17 cellular contexts compared by ENCODE assay signal in the genomic region with DNA sequence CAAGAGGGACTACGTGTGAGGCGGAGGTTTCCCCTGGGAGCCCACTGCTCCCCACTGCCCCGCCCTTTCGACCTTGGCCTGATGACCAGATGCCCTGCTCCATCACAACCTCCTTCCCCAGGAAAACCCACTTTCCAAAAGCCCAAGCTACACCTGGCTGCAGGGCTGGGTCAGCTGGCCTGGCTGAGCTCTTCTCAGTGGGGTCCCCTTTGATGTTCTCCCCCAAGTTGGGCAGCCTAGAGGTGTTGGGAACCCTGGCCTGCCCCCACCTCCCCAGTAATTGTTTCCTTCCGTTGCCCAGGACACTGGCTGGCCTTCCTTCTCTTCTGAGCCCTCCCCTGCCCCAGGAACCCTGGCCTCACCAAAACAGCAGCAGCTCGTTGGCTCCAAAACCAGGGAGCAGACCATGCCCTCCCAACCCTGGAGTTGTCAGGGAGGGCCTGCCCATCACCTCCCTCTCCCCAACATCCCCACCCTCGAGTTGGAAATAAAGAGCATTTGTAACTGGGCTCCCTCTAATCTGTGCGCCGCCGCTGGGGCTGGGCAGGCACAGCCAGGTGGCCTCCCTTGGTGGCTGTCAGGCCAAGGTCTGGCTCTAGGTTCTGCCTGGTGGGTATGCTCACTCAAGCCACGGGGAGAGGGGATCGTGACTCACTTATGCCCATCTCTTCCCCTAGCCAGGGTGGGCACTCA. TPM values are rescaled to one million over a fixed set of nuclear protein-coding genes. Genes with fewer than 3 reads are reported as not detected.
DNase-seq lines count a peak whose midpoint lies in the region; ATAC-seq, FAIRE-seq and TF ChIP-seq lines count a peak whose summit lies in the region.
"Had no signal": no experiment of that assay in that cellular context is flagged by ENCODE, and none has a peak within 500 bp of the region (broad histone marks: within the 10 kb centered on the region; RNA-seq: fewer than 3 reads in every experiment).

No MANE protein-coding gene starts in this region.

- H2AK5ac ChIP-seq in H1 (ENCODE audit: low read depth, low read length) (no peak overlapping the region), neuronal stem cell (ENCODE audit: low read depth, low read length) (peak overlapping the region; percentile 90)

- H3K23ac ChIP-seq in H1 (ENCODE audit: insufficient read length) (no peak overlapping the region), neuronal stem cell (ENCODE audit: low read depth, low read length, poor library complexity) (peak overlapping the region; percentile 97)

- H3K18ac ChIP-seq in H1 (ENCODE audit: extremely low read depth, low read length) (no peak overlapping the region; the same call in 1 of the 2 replicates), neuronal stem cell (ENCODE audit: low read length) (peak overlapping the region; percentile 64)

- no peak overlapping the region for H3K4ac ChIP-seq in H1 (replicated peaks; ENCODE audit: insufficient read length, low read depth, low read length)
- no peak overlapping the region for H3K4ac ChIP-seq in neuronal stem cell (ENCODE audit: low read length)

- TF ChIP-seq EP300 in H1 (IDR thresholded peaks at IDR 0.05; ENCODE audit: borderline replicate concordance in 1 of 2, low read depth in 2 of 2, low read length in 2 of 2) = no peak

- H2BK15ac ChIP-seq in H1 (ENCODE audit: low read length) (no peak overlapping the region), neuronal stem cell (ENCODE audit: low read length) (peak overlapping the region; percentile 81)

- H4K20me1 ChIP-seq in HCT116 (ENCODE audit: insufficient read depth) (no peaks in the 10 kb centered on the region), H1 (replicated peaks in 1 of 2; ENCODE audit: control insufficient read depth in 1 of 2, insufficient read depth in 2 of 2, low read length in 2 of 2) (peaks cover 16 to 32% of the 10 kb centered on the region in 2 experiments)

- CTCF ChIA-PET in HCT116 (lab: Charles Lee) (no interaction called here), H1 (lab: Charles Lee; ENCODE audit: partially characterized antibody) (interaction anchor here (0.5 to 11.3 kb wide), 8 partner anchors 9 to 217 kb away, joined by 3 to 213 read pairs (median 4); a partner anchor contains a TSS)

- H3K4me2 ChIP-seq in HCT116 (ENCODE audit: low read length) (peak overlapping the region; percentile 79; the same call in 1 of the 2 replicates), H1 (ENCODE audit: insufficient read depth in 1 of 2, low read depth in 2 of 2, low read length in 2 of 2) (peak overlapping the region; percentile 80; a peak in 2 of 4 replicates), neuronal stem cell (ENCODE audit: insufficient read depth, low read length, poor library complexity, severe bottlenecking) (no peak overlapping the region)

- RAD21 ChIA-PET in HCT116 (lab: Charles Lee; ENCODE audit: low non-redundant PET in 1 of 2, low total read pairs in 2 of 2, uncharacterized antibody in 2 of 2, unreplicated experiment in 2 of 2) = no interaction called here

- intact Hi-C loops in HCT116 (cut with micrococcal nuclease) = no loop called here

- no peak overlapping the region for H3K4me3 ChIP-seq in HCT116 (replicated peaks in 1 of 2; ENCODE audit: low read depth in 1 of 2, low read length in 2 of 2)
- H3K4me3 ChIP-seq in H1 (ENCODE audit: extremely low read depth in 1 of 4, insufficient read depth in 2 of 4, low read depth in 3 of 4, low read length in 4 of 4) = peak overlapping the region in 1 of 4 experiments; percentile 33; a peak in 1 of 8 replicates
- no peak overlapping the region for H3K4me3 ChIP-seq in neuronal stem cell (ENCODE audit: low read length in 2 of 2)
- H3K4me3 ChIP-seq: HAP-1, SJSA1 had no signal

- H2BK20ac ChIP-seq in H1 (ENCODE audit: low read length) = no peak overlapping the region

- DNase-seq in HCT116 (ENCODE audit: low read depth, low spot score) (no peak), H1 (ENCODE audit: low read depth in 1 of 2, low spot score in 2 of 2) (no peak), neuronal stem cell (ENCODE audit: low spot score) (no peak)
- DNase-seq: ACHN, AML-193, Caco-2, EL, NCI-H2029, NCI-H2171, NCI-H446, NCI-H69, SW 1271 had no signal

- H2BK120ac ChIP-seq in H1 (replicated peaks; ENCODE audit: low read depth, low read length) (no peak overlapping the region), neuronal stem cell (ENCODE audit: low read depth, low read length) (peak overlapping the region; percentile 31)

- H3K9me3 ChIP-seq in HCT116 (ENCODE audit: control insufficient read depth in 1 of 2, insufficient read depth in 1 of 2, low read depth in 1 of 2, low read length in 2 of 2) (no peaks in the 10 kb centered on the region), H1 (ENCODE audit: insufficient read depth in 2 of 2, low read depth in 1 of 2, low read length in 1 of 2) (no peaks in the 10 kb centered on the region), neuronal stem cell (replicated peaks in 1 of 2; ENCODE audit: control insufficient read depth in 2 of 2, insufficient read depth in 1 of 2, low read depth in 1 of 2, low read length in 2 of 2) (no peaks in the 10 kb centered on the region)
- H3K9me3 ChIP-seq: Caco-2, HAP-1, SJSA1 had no signal

- no peaks in the 10 kb centered on the region for H3K36me3 ChIP-seq in HCT116 (ENCODE audit: control insufficient read depth in 1 of 2, insufficient read depth in 2 of 2, low read length in 2 of 2)
- H3K36me3 ChIP-seq in H1 (ENCODE audit: control insufficient read depth in 2 of 4, insufficient read depth in 4 of 4, low read length in 3 of 4) = peaks cover 6 to 20% (median 12%) of the 10 kb centered on the region in 4 experiments; a peak in 7 of 8 replicates
- no peaks in the 10 kb centered on the region for H3K36me3 ChIP-seq in neuronal stem cell (replicated peaks in 1 of 2; ENCODE audit: control insufficient read depth in 2 of 2, insufficient read depth in 2 of 2, low read length in 2 of 2)
- H3K36me3 ChIP-seq: HAP-1, SJSA1 had no signal

- H4K8ac ChIP-seq in H1 (ENCODE audit: extremely low read depth, insufficient read depth, low read length) (peak overlapping the region; percentile 3), neuronal stem cell (ENCODE audit: low read depth, low read length) (no peak overlapping the region)

- H3K79me1 ChIP-seq in H1 (ENCODE audit: low read depth, low read length) (peaks cover 11% of the 10 kb centered on the region; the same call in 1 of the 2 replicates), neuronal stem cell (ENCODE audit: low read depth, low read length) (peaks cover 3% of the 10 kb centered on the region)

- POLR2A ChIA-PET in HCT116 (lab: Charles Lee) = interaction anchor here (1.0 kb wide), 1 partner anchor 8 kb away, joined by 5 read pairs; no protein-coding TSS in a partner anchor
- POLR2A ChIA-PET in H1 (lab: Charles Lee; ENCODE audit: partially characterized antibody) = interaction anchor here (0.7 to 35.7 kb wide), 16 partner anchors 3 to 116 kb away, joined by 3 to 1808 read pairs (median 4); a partner anchor contains a TSS

- TF ChIP-seq CTCF in HCT116 (IDR thresholded peaks at IDR 0.05 in 2 of 3, conservative IDR thresholded peaks at IDR 0.05 in 1 of 3; ENCODE audit: borderline replicate concordance in 1 of 3, insufficient read depth in 1 of 3, low read depth in 2 of 3, low read length in 2 of 3) (no peak), H1 (IDR thresholded peaks at IDR 0.05; ENCODE audit: control extremely low read depth in 1 of 3, insufficient read depth in 1 of 3, low read depth in 1 of 3, low read length in 3 of 3) (no peak)

- H4K91ac ChIP-seq in H1 (replicated peaks; ENCODE audit: insufficient read length, low read length) (no peak overlapping the region), neuronal stem cell (ENCODE audit: low read depth, low read length, poor library complexity) (no peak overlapping the region)

- TF ChIP-seq POLR2A in HCT116 (IDR thresholded peaks at IDR 0.05; ENCODE audit: borderline replicate concordance, extremely low read depth, insufficient read depth, insufficient read length) (no peak), H1 (IDR thresholded peaks at IDR 0.05; ENCODE audit: control extremely low read depth in 1 of 2, low read depth in 2 of 2, low read length in 2 of 2) (peak; percentile 3 to 70)

- FAIRE-seq in H1 (lab: Jason Lieb, UNC) = no peak

- peaks cover 23% of the 10 kb centered on the region for H3K23me2 ChIP-seq in H1 (ENCODE audit: low read depth, low read length)

- H2AFZ ChIP-seq in HCT116 (ENCODE audit: low read depth, low read length, poor library complexity, severe bottlenecking) (no peak overlapping the region), H1 (ENCODE audit: low read length) (no peak overlapping the region), neuronal stem cell (ENCODE audit: low read length) (no peak overlapping the region)

- H3K79me2 ChIP-seq in HCT116 (ENCODE audit: insufficient read depth, low read length) (no peaks in the 10 kb centered on the region), H1 (ENCODE audit: control insufficient read depth in 1 of 2, insufficient read depth in 2 of 2, low read length in 2 of 2) (peaks cover 11 to 28% of the 10 kb centered on the region in 2 experiments)

- no peaks in the 10 kb centered on the region for H3K9me2 ChIP-seq in HCT116 (ENCODE audit: insufficient read depth)

- H3K4me1 ChIP-seq in HCT116 (ENCODE audit: control insufficient read depth in 1 of 2, insufficient read depth in 2 of 2, low read length in 2 of 2) (peaks cover 48 to 83% of the 10 kb centered on the region in 2 experiments), H1 (replicated peaks in 1 of 4; ENCODE audit: control insufficient read depth in 3 of 4, insufficient read depth in 4 of 4, low read length in 3 of 4) (peaks cover 14 to 54% (median 46%) of the 10 kb centered on the region in 4 experiments), neuronal stem cell (ENCODE audit: control insufficient read depth in 2 of 2, insufficient read depth in 1 of 2, low read depth in 1 of 2, low read length in 2 of 2) (peaks cover 11 to 14% of the 10 kb centered on the region in 2 donors)
- H3K4me1 ChIP-seq: HAP-1, SJSA1 had no signal

- no peak overlapping the region for H2BK5ac ChIP-seq in H1 (ENCODE audit: low read depth, low read length)
- peak overlapping the region; percentile 82 for H2BK5ac ChIP-seq in neuronal stem cell (ENCODE audit: low read length)

- 74% methylated on average over 12 of the region's 12 CpGs; no CpG with 5 or more reads in 1 of the 2 experiments for WGBS in H1 (ENCODE audit: extremely low coverage in 1 of 2, insufficient coverage in 1 of 2, insufficient read length in 1 of 2, insufficient replicate concordance in 2 of 2, low coverage in 1 of 2, low lambda C conversion rate in 2 of 2, missing lambda C conversion rate in 1 of 2), 2 experiments
- no CpG with 5 or more reads among the region's 12 CpGs for WGBS in neuronal stem cell (ENCODE audit: extremely low coverage in 2 of 2, insufficient read length in 2 of 2, insufficient replicate concordance in 1 of 2), 2 donors

- no peak overlapping the region for H2BK12ac ChIP-seq in H1 (ENCODE audit: low read depth, low read length)
- H2BK12ac ChIP-seq in neuronal stem cell (ENCODE audit: low read length) = no peak overlapping the region

- BruUV-seq in HCT116 (replicated peaks; lab: Mats Ljungman, UMichigan) = no TSS peak

- H4K5ac ChIP-seq in H1 (ENCODE audit: insufficient read length, low read depth, low read length) = no peak overlapping the region

- no peaks in the 10 kb centered on the region for H3K27me3 ChIP-seq in HCT116 (ENCODE audit: insufficient read depth, low read length)
- H3K27me3 ChIP-seq in H1 (replicated peaks in 1 of 4; ENCODE audit: control insufficient read depth in 3 of 4, extremely low read depth in 1 of 4, insufficient read depth in 3 of 4, low read length in 3 of 4) = no peaks in the 10 kb centered on the region; a peak in 1 of 7 replicates
- H3K27me3 ChIP-seq in neuronal stem cell (ENCODE audit: control insufficient read depth in 3 of 3, insufficient read depth in 3 of 3, low read depth in 1 of 3, low read length in 3 of 3) = peaks cover 9 to 75% (median 47%) of the 10 kb centered on the region in 3 experiments

- TF ChIP-seq RAD21 in HCT116 (IDR thresholded peaks at IDR 0.05; ENCODE audit: low read depth) (no peak), H1 (IDR thresholded peaks at IDR 0.05 in 1 of 2, conservative IDR thresholded peaks at IDR 0.05 in 1 of 2; ENCODE audit: low read depth in 2 of 2, low read length in 2 of 2) (no peak)

- H3K27ac ChIP-seq in HCT116 (ENCODE audit: low read depth, low read length) (peak overlapping the region; percentile 37; the same call in 1 of the 2 replicates), H1 (ENCODE audit: low read depth, low read length) (no peak overlapping the region), neuronal stem cell (replicated peaks; ENCODE audit: low read length) (no peak overlapping the region)
- H3K27ac ChIP-seq: HL-60, SJSA1 had no signal

- no peak overlapping the region for H3K56ac ChIP-seq in H1 (replicated peaks; ENCODE audit: insufficient read length, low read depth, low read length)

- no peak overlapping the region for H3K14ac ChIP-seq in H1 (ENCODE audit: insufficient read length)
- no peak overlapping the region for H3K14ac ChIP-seq in neuronal stem cell (ENCODE audit: low read length)

- ATAC-seq in HCT116 (no peak), SK-N-SH treated with all-trans-retinoic acid at 6 μM for 48 hours (no peak), HG02798 (IDR thresholded peaks at IDR 0.05; ENCODE audit: poor library complexity, unreplicated experiment) (no peak)

- H3K9ac ChIP-seq in HCT116 (ENCODE audit: low read length) = 0 out of 2 replicates have a peak overlapping the region, but pooled peaks have one; percentile 48
- no peak overlapping the region; a peak in 1 of 7 replicates for H3K9ac ChIP-seq in H1 (replicated peaks in 1 of 4; ENCODE audit: extremely low read depth in 1 of 4, low read depth in 3 of 4, low read length in 3 of 4)
- H3K9ac ChIP-seq in neuronal stem cell (ENCODE audit: low read depth, low read length, poor library complexity) = no peak overlapping the region

RNA-seq across cellular contexts. Expression of a gene that starts 1.4 kb away (rescaled TPM):
- total RNA-seq in HCT116 (2021; ENCODE audit: unreplicated experiment) = 0.76 TPM
- 0.96 and 1.4 TPM in 2 replicates for polyA plus RNA-seq in HCT116 (2012)
- 0.60 and 0.77 TPM in 2 replicates for total RNA-seq in H1 (2021; fragmentation: NEBNext Ultra II Directional; extraction: Animal tissue kit (Norgen Biotek cat#: 25700))
- polyA plus RNA-seq in H1 (2011; rRNA removed) = 0.89 and 2.2 TPM in 2 replicates
- polyA plus RNA-seq in H1 (2011; cell fraction: cytosol; rRNA removed) = 1.1 TPM
- 1.5 TPM for polyA plus RNA-seq in H1 (2011; cell fraction: nucleus; rRNA removed)
- 0.88 to 1.4 TPM (median 1.3 TPM) in 4 replicates for polyA plus RNA-seq in H1 (2012, experiment 1 of 2)
- 0.79 TPM for polyA plus RNA-seq in H1 (2012, experiment 2 of 2)
- 0.45 TPM for polyA plus RNA-seq in H1 (2013, experiment 1 of 2)
- polyA plus RNA-seq in H1 (2013, experiment 2 of 2) = 0.64 TPM
- polyA minus RNA-seq in H1 (2011; rRNA and poly(A)+ RNA removed) = 0.54 and 0.69 TPM in 2 replicates
- 1.2 TPM for polyA minus RNA-seq in H1 (2011; cell fraction: cytosol; rRNA and poly(A)+ RNA removed)
- polyA minus RNA-seq in H1 (2011; cell fraction: nucleus; rRNA and poly(A)+ RNA removed) = 2.4 TPM
- not detected for polyA plus RNA-seq in neuronal stem cell (2013, experiment 1 of 2)
- polyA plus RNA-seq in neuronal stem cell (2013, experiment 2 of 2) = not detected
- total RNA-seq: SJSA1 had no signal

RNA-seq across cellular contexts. Expression of a gene that starts 3.8 kb away (rescaled TPM):
- total RNA-seq in HCT116 (2021; ENCODE audit: unreplicated experiment) = 0.49 TPM
- 0.11 and 0.21 TPM in 2 replicates for polyA plus RNA-seq in HCT116 (2012)
- total RNA-seq in H1 (2021; fragmentation: NEBNext Ultra II Directional; extraction: Animal tissue kit (Norgen Biotek cat#: 25700)) = 747 and 793 TPM in 2 replicates
- polyA plus RNA-seq in H1 (2011; rRNA removed) = 1,115 and 1,541 TPM in 2 replicates
- 1,064 TPM for polyA plus RNA-seq in H1 (2011; cell fraction: cytosol; rRNA removed)
- 853 TPM for polyA plus RNA-seq in H1 (2011; cell fraction: nucleus; rRNA removed)
- 1,062 to 1,141 TPM (median 1,120 TPM) in 4 replicates for polyA plus RNA-seq in H1 (2012, experiment 1 of 2)
- 1,707 TPM for polyA plus RNA-seq in H1 (2012, experiment 2 of 2)
- 1,092 TPM for polyA plus RNA-seq in H1 (2013, experiment 1 of 2)
- polyA plus RNA-seq in H1 (2013, experiment 2 of 2) = 1,249 TPM
- 497 and 676 TPM in 2 replicates for polyA minus RNA-seq in H1 (2011; rRNA and poly(A)+ RNA removed)
- polyA minus RNA-seq in H1 (2011; cell fraction: cytosol; rRNA and poly(A)+ RNA removed) = 373 TPM
- polyA minus RNA-seq in H1 (2011; cell fraction: nucleus; rRNA and poly(A)+ RNA removed) = 219 TPM
- 14.1 TPM for polyA plus RNA-seq in neuronal stem cell (2013, experiment 1 of 2)
- polyA plus RNA-seq in neuronal stem cell (2013, experiment 2 of 2) = 14.2 TPM
- total RNA-seq: SJSA1 had no signal

RNA-seq across cellular contexts. Expression of a gene that starts 6.0 kb away (rescaled TPM):
- total RNA-seq in HCT116 (2021; ENCODE audit: unreplicated experiment) = 188 TPM
- polyA plus RNA-seq in HCT116 (2012) = 222 and 257 TPM in 2 replicates
- total RNA-seq in H1 (2021; fragmentation: NEBNext Ultra II Directional; extraction: Animal tissue kit (Norgen Biotek cat#: 25700)) = 77.0 and 81.0 TPM in 2 replicates
- polyA plus RNA-seq in H1 (2011; rRNA removed) = 82.5 and 121 TPM in 2 replicates
- polyA plus RNA-seq in H1 (2011; cell fraction: cytosol; rRNA removed) = 88.3 TPM
- polyA plus RNA-seq in H1 (2011; cell fraction: nucleus; rRNA removed) = 120 TPM
- polyA plus RNA-seq in H1 (2012, experiment 1 of 2) = 45.8 to 72.6 TPM (median 63.2 TPM) in 4 replicates
- polyA plus RNA-seq in H1 (2012, experiment 2 of 2) = 45.0 TPM
- 89.9 TPM for polyA plus RNA-seq in H1 (2013, experiment 1 of 2)
- polyA plus RNA-seq in H1 (2013, experiment 2 of 2) = 111 TPM
- 16.6 and 17.1 TPM in 2 replicates for polyA minus RNA-seq in H1 (2011; rRNA and poly(A)+ RNA removed)
- 52.9 TPM for polyA minus RNA-seq in H1 (2011; cell fraction: cytosol; rRNA and poly(A)+ RNA removed)
- 42.5 TPM for polyA minus RNA-seq in H1 (2011; cell fraction: nucleus; rRNA and poly(A)+ RNA removed)
- 10.4 TPM for polyA plus RNA-seq in neuronal stem cell (2013, experiment 1 of 2)
- 10.2 TPM for polyA plus RNA-seq in neuronal stem cell (2013, experiment 2 of 2)

RNA-seq across cellular contexts. Expression of a gene that starts 9.6 kb away (rescaled TPM):
- total RNA-seq in HCT116 (2021; ENCODE audit: unreplicated experiment) = 60.0 TPM
- 102 and 110 TPM in 2 replicates for polyA plus RNA-seq in HCT116 (2012)
- total RNA-seq in H1 (2021; fragmentation: NEBNext Ultra II Directional; extraction: Animal tissue kit (Norgen Biotek cat#: 25700)) = 66.2 and 72.7 TPM in 2 replicates
- polyA plus RNA-seq in H1 (2011; rRNA removed) = 138 and 195 TPM in 2 replicates
- polyA plus RNA-seq in H1 (2011; cell fraction: cytosol; rRNA removed) = 98.0 TPM
- polyA plus RNA-seq in H1 (2011; cell fraction: nucleus; rRNA removed) = 119 TPM
- 100 to 142 TPM (median 123 TPM) in 4 replicates for polyA plus RNA-seq in H1 (2012, experiment 1 of 2)
- 151 TPM for polyA plus RNA-seq in H1 (2012, experiment 2 of 2)
- polyA plus RNA-seq in H1 (2013, experiment 1 of 2) = 119 TPM
- 124 TPM for polyA plus RNA-seq in H1 (2013, experiment 2 of 2)
- polyA minus RNA-seq in H1 (2011; rRNA and poly(A)+ RNA removed) = 16.3 and 19.5 TPM in 2 replicates
- 37.1 TPM for polyA minus RNA-seq in H1 (2011; cell fraction: cytosol; rRNA and poly(A)+ RNA removed)
- polyA minus RNA-seq in H1 (2011; cell fraction: nucleus; rRNA and poly(A)+ RNA removed) = 29.6 TPM
- polyA plus RNA-seq in neuronal stem cell (2013, experiment 1 of 2) = 113 TPM
- polyA plus RNA-seq in neuronal stem cell (2013, experiment 2 of 2) = 117 TPM

RNA-seq across cellular contexts. Expression of a gene that starts 9.7 kb away (rescaled TPM):
- total RNA-seq in HCT116 (2021; ENCODE audit: unreplicated experiment) = 62.9 TPM
- polyA plus RNA-seq in HCT116 (2012) = 74.8 and 76.8 TPM in 2 replicates
- 78.5 and 82.9 TPM in 2 replicates for total RNA-seq in H1 (2021; fragmentation: NEBNext Ultra II Directional; extraction: Animal tissue kit (Norgen Biotek cat#: 25700))
- 111 and 137 TPM in 2 replicates for polyA plus RNA-seq in H1 (2011; rRNA removed)
- polyA plus RNA-seq in H1 (2011; cell fraction: cytosol; rRNA removed) = 105 TPM
- 118 TPM for polyA plus RNA-seq in H1 (2011; cell fraction: nucleus; rRNA removed)
- 65.6 to 98.4 TPM (median 93.0 TPM) in 4 replicates for polyA plus RNA-seq in H1 (2012, experiment 1 of 2)
- polyA plus RNA-seq in H1 (2012, experiment 2 of 2) = 114 TPM
- polyA plus RNA-seq in H1 (2013, experiment 1 of 2) = 36.7 TPM
- 34.1 TPM for polyA plus RNA-seq in H1 (2013, experiment 2 of 2)
- 48.6 and 73.0 TPM in 2 replicates for polyA minus RNA-seq in H1 (2011; rRNA and poly(A)+ RNA removed)
- polyA minus RNA-seq in H1 (2011; cell fraction: cytosol; rRNA and poly(A)+ RNA removed) = 59.2 TPM
- 37.9 TPM for polyA minus RNA-seq in H1 (2011; cell fraction: nucleus; rRNA and poly(A)+ RNA removed)
- polyA plus RNA-seq in neuronal stem cell (2013, experiment 1 of 2) = 24.2 TPM
- 23.0 TPM for polyA plus RNA-seq in neuronal stem cell (2013, experiment 2 of 2)

Comparison
In these comparisons a context has a peak if more than half of its experiments do, and no peak if none do; other contexts are left out.
1. RNA of a gene that starts 3.8 kb away (total RNA-seq): 747 to 793 TPM in H1; 0.49 TPM in HCT116 (single experiment); every median in the first group is over 100 times any median in the second.